In genomic region chr22:17366830-17367229, GRCh38 we compare ENCODE assay signal across 8 cellular contexts.
A peak's percentile ranks its signal among the peaks of the same experiment; 100 is the strongest.
DNase-seq lines count a peak whose midpoint lies in the region; ATAC-seq lines count a peak whose summit lies in the region.

No MANE protein-coding gene starts in this region.

- H3K4me3 Mint-ChIP-seq in stimulated activated effector memory CD8-positive, alpha-beta T cell treated with anti-CD3 and anti-CD28 coated beads, Interleukin-12 subunit alpha, Interleukin-12 subunit beta, amount 100 ng/mL, for 72 hours: no peak overlapping the region

- no peaks in the 10 kb centered on the region for H3K36me3 Mint-ChIP-seq in stimulated activated effector memory CD8-positive, alpha-beta T cell treated with anti-CD3 and anti-CD28 coated beads, Interleukin-12 subunit alpha, Interleukin-12 subunit beta, amount 100 ng/mL, for 72 hours

- H3K9me3 Mint-ChIP-seq in stimulated activated effector memory CD8-positive, alpha-beta T cell treated with anti-CD3 and anti-CD28 coated beads, Interleukin-12 subunit alpha, Interleukin-12 subunit beta, amount 100 ng/mL, for 72 hours: no peaks in the 10 kb centered on the region

- ATAC-seq in stimulated activated effector memory CD8-positive, alpha-beta T cell treated with anti-CD3 and anti-CD28 coated beads, Interleukin-12 subunit alpha, Interleukin-12 subunit beta, amount 100 ng/mL, for 72 hours: peak; percentile 56
- no peak for ATAC-seq in GM18498 (IDR thresholded peaks at IDR 0.05; ENCODE audit: unreplicated experiment)

- H3K4me3 ChIP-seq in iPS-11a (ENCODE audit: low read depth, low read length): peak overlapping the region; percentile 8

- DNase-seq in activated effector memory CD4-positive, alpha-beta T cell treated with anti-CD3 and anti-CD28 coated beads, Interleukin-2, amount 50 U/mL, for 16 hours: peak; percentile 65
- DNase-seq in activated effector memory CD4-positive, alpha-beta T cell treated with Interleukin-2 at 50 U/mL for 16 hours: no peak
- peak; percentile 62 for DNase-seq in activated CD8-positive, alpha-beta memory T cell treated with anti-CD3 and anti-CD28 coated beads for 24 hours
- no peak for DNase-seq in stimulated activated effector memory CD8-positive, alpha-beta T cell treated with anti-CD3 and anti-CD28 coated beads, Interleukin-12 subunit alpha, Interleukin-12 subunit beta, amount 100 ng/mL, for 72 hours (ENCODE audit: low spot score in 2 of 2)
- DNase-seq in effector CD4-positive, alpha-beta T cell: no peak
- DNase-seq in NOMO-1 treated with dmso at 0.1 percent for 144 hours (lab: John Stamatoyannopoulos, UW; ENCODE audit: unreplicated experiment): no peak

- no peak overlapping the region for H3K27ac Mint-ChIP-seq in stimulated activated effector memory CD8-positive, alpha-beta T cell treated with anti-CD3 and anti-CD28 coated beads, Interleukin-12 subunit alpha, Interleukin-12 subunit beta, amount 100 ng/mL, for 72 hours

- peaks cover 24% of the 10 kb centered on the region for H3K4me1 Mint-ChIP-seq in stimulated activated effector memory CD8-positive, alpha-beta T cell treated with anti-CD3 and anti-CD28 coated beads, Interleukin-12 subunit alpha, Interleukin-12 subunit beta, amount 100 ng/mL, for 72 hours

Comparison
In these comparisons a context has a peak if more than half of its experiments do, and no peak if none do; other contexts are left out.
1. DNase-seq: peak in activated effector memory CD4-positive, alpha-beta T cell treated with anti-CD3 and anti-CD28 coated beads, Interleukin-2, amount 50 U/mL, for 16 hours (single experiment) and activated CD8-positive, alpha-beta memory T cell treated with anti-CD3 and anti-CD28 coated beads for 24 hours (single experiment); none in activated effector memory CD4-positive, alpha-beta T cell treated with Interleukin-2 at 50 U/mL for 16 hours (single experiment), stimulated activated effector memory CD8-positive, alpha-beta T cell treated with anti-CD3 and anti-CD28 coated beads, Interleukin-12 subunit alpha, Interleukin-12 subunit beta, amount 100 ng/mL, for 72 hours (0 of 2), effector CD4-positive, alpha-beta T cell (single experiment) and NOMO-1 treated with dmso at 0.1 percent for 144 hours (single experiment).